8 cellular contexts compared by ENCODE assay signal in genomic region chr5:138033275-138033808, GRCh38. TPM values are rescaled to one million over a fixed set of nuclear protein-coding genes. Genes with fewer than 3 reads are reported as not detected.
A peak's percentile ranks its signal among the peaks of the same experiment; 100 is the strongest.
DNase-seq lines count a peak whose midpoint lies in the region; ATAC-seq and TF ChIP-seq lines count a peak whose summit lies in the region.

No MANE protein-coding gene starts in this region.

- no peaks in the 10 kb centered on the region for H3K27me3 ChIP-seq in BJ (ENCODE audit: control insufficient read depth, insufficient read depth, low read length)

- peak overlapping the region; percentile 96 to 100 (median 99) for H3K4me3 Mint-ChIP-seq in nephron

- POLR2A ChIA-PET in BJ (lab: Charles Lee) = no interaction called here
- POLR2A ChIA-PET in RWPE1 (lab: Yijun Ruan, JAX; ENCODE audit: low non-redundant PET) = interaction anchor here (0.6 to 0.7 kb wide), 2 partner anchors 12 to 271 kb away, joined by 3 to 6 read pairs; no protein-coding TSS in a partner anchor

- no peaks in the 10 kb centered on the region for H3K9me3 Mint-ChIP-seq in nephron

- peak overlapping the region; percentile 91 to 99 (median 98) for H3K27ac Mint-ChIP-seq in nephron

- H3K27ac ChIP-seq in RWPE1 (peak overlapping the region; percentile 98), epithelial cell of prostate (peak overlapping the region; percentile 97)

- H3K36me3 Mint-ChIP-seq in nephron (ENCODE audit: low read depth) = peaks cover 9% of the 10 kb centered on the region

- H3K27me3 Mint-ChIP-seq in nephron (ENCODE audit: low read depth) = no peaks in the 10 kb centered on the region

- DNase-seq in BJ (ENCODE audit: low read depth) (no peak), RWPE1 (ENCODE audit: low spot score) (no peak), epithelial cell of prostate (ENCODE audit: low read depth, low spot score) (no peak), cortex of kidney (lab: John Stamatoyannopoulos, UW) (no peak), amniotic stem cell (lab: John Stamatoyannopoulos, UW) (no peak)

- peaks cover 32% of the 10 kb centered on the region for H3K4me1 Mint-ChIP-seq in nephron

- H3K36me3 ChIP-seq in BJ (ENCODE audit: control insufficient read depth, insufficient read depth, low read length) = no peaks in the 10 kb centered on the region

- peak overlapping the region; percentile 99 for H3K4me3 ChIP-seq in BJ (ENCODE audit: low read depth, low read length)

- TF ChIP-seq CTCF in BJ (IDR thresholded peaks at IDR 0.05; ENCODE audit: insufficient read depth, low read depth, low read length) (no peak), RWPE1 (conservative IDR thresholded peaks at IDR 0.05; ENCODE audit: low read depth) (no peak), nephron (IDR thresholded peaks at IDR 0.05; ENCODE audit: unreplicated experiment in 3 of 3) (no peak)

- ATAC-seq in GM18909 (IDR thresholded peaks at IDR 0.05; ENCODE audit: poor library complexity, unreplicated experiment) (peak; percentile 10), HG03196 (IDR thresholded peaks at IDR 0.05; ENCODE audit: unreplicated experiment) (peak; percentile 15)

- CTCF ChIA-PET in BJ (lab: Yijun Ruan, JAX) = interaction anchor here (1.7 to 11.0 kb wide), 3 partner anchors 32 to 101 kb away, joined by 8 to 188 read pairs (median 26); no protein-coding TSS in a partner anchor
- CTCF ChIA-PET in RWPE1 (lab: Yijun Ruan, JAX) = interaction anchor here (0.6 to 5.3 kb wide), 4 partner anchors 8 to 370 kb away, joined by 4 to 60 read pairs (median 6); no protein-coding TSS in a partner anchor

RNA-seq across cellular contexts. Expression of gene FAM13B, which starts 0.5 kb away (rescaled TPM):
- 12.6 and 22.3 TPM in 2 replicates for polyA plus RNA-seq in BJ (2011; rRNA removed)
- 9.4 and 13.1 TPM in 2 replicates for polyA minus RNA-seq in BJ (2011; rRNA and poly(A)+ RNA removed)

RNA-seq across cellular contexts. Expression of gene WNT8A, which starts 50.5 kb away (rescaled TPM):
- polyA plus RNA-seq in BJ (2011; rRNA removed) = not detected in 2 replicates
- not detected in 2 replicates for polyA minus RNA-seq in BJ (2011; rRNA and poly(A)+ RNA removed)
